12 cellular contexts compared by ENCODE assay signal in genomic region chr7:106486331-106486730, GRCh38.
DNase-seq lines count a peak whose midpoint lies in the region; ATAC-seq and TF ChIP-seq lines count a peak whose summit lies in the region.
"Had no signal": no experiment of that assay in that cellular context is flagged by ENCODE, and none has a peak within 500 bp of the region (broad histone marks: within the 10 kb centered on the region; RNA-seq: fewer than 3 reads in every experiment).

No MANE protein-coding gene starts in this region.

- TF ChIP-seq CTCF in AG09309 (IDR thresholded peaks at IDR 0.05; ENCODE audit: control insufficient read depth, insufficient read depth, low read depth, low read length, missing control alignments) (no peak), epithelial cell of proximal tubule (conservative IDR thresholded peaks at IDR 0.05; ENCODE audit: low read depth, low read length) (no peak), nephron (IDR thresholded peaks at IDR 0.05; ENCODE audit: unreplicated experiment in 3 of 3) (no peak)

- H3K27ac Mint-ChIP-seq in nephron = peak overlapping the region in 2 of 3 experiments; percentile 30 to 60
- no peak overlapping the region for H3K27ac Mint-ChIP-seq in activated CD4-positive, alpha-beta T cell treated with anti-CD3 and anti-CD28 coated beads, Interleukin-2, amount 10 ng/mL, durations not matched to agents 24 days and 14 days

- H3K4me3 Mint-ChIP-seq in nephron = no peak overlapping the region
- no peak overlapping the region for H3K4me3 Mint-ChIP-seq in activated CD4-positive, alpha-beta T cell treated with anti-CD3 and anti-CD28 coated beads, Interleukin-2, amount 10 ng/mL, durations not matched to agents 24 days and 14 days

- no peaks in the 10 kb centered on the region for H3K36me3 Mint-ChIP-seq in nephron (ENCODE audit: low read depth)
- no peaks in the 10 kb centered on the region for H3K36me3 Mint-ChIP-seq in activated CD4-positive, alpha-beta T cell treated with anti-CD3 and anti-CD28 coated beads, Interleukin-2, amount 10 ng/mL, durations not matched to agents 24 days and 14 days (ENCODE audit: low read depth)

- H3K4me3 ChIP-seq in AG09309 (ENCODE audit: control insufficient read depth, low read depth, low read length) (no peak overlapping the region), epithelial cell of proximal tubule (ENCODE audit: low read depth, low read length) (no peak overlapping the region)
- H3K4me3 ChIP-seq: BLaER1 had no signal

- no peaks in the 10 kb centered on the region for H3K9me3 Mint-ChIP-seq in nephron
- peaks cover 9% of the 10 kb centered on the region for H3K9me3 Mint-ChIP-seq in activated CD4-positive, alpha-beta T cell treated with anti-CD3 and anti-CD28 coated beads, Interleukin-2, amount 10 ng/mL, durations not matched to agents 24 days and 14 days

- intact Hi-C loops in activated CD4-positive, alpha-beta T cell treated with anti-CD3 and anti-CD28 coated beads, Interleukin-2, amount 10 ng/mL, durations not matched to agents 24 days and 14 days (cut with micrococcal nuclease) = loop anchor here (5.0 kb wide), 1 partner anchor 251 kb away; no protein-coding TSS in a partner anchor

- H3K27me3 Mint-ChIP-seq in nephron (ENCODE audit: low read depth) = peaks cover 5% of the 10 kb centered on the region
- no peaks in the 10 kb centered on the region for H3K27me3 Mint-ChIP-seq in activated CD4-positive, alpha-beta T cell treated with anti-CD3 and anti-CD28 coated beads, Interleukin-2, amount 10 ng/mL, durations not matched to agents 24 days and 14 days

- peaks cover 19% of the 10 kb centered on the region for H3K4me1 Mint-ChIP-seq in nephron
- H3K4me1 Mint-ChIP-seq in activated CD4-positive, alpha-beta T cell treated with anti-CD3 and anti-CD28 coated beads, Interleukin-2, amount 10 ng/mL, durations not matched to agents 24 days and 14 days = peaks cover 34% of the 10 kb centered on the region

- peak; percentile 61 for DNase-seq in AG09309 (ENCODE audit: low read depth)
- peak; percentile 24 for DNase-seq in NCI-H226
- DNase-seq in epithelial cell of proximal tubule (ENCODE audit: low read depth) = peak; percentile 99
- DNase-seq in activated CD4-positive, alpha-beta T cell treated with anti-CD3 and anti-CD28 coated beads, Interleukin-2, amount 10 ng/mL, durations not matched to agents 24 days and 14 days = no peak
- DNase-seq in GDM1 (lab: John Stamatoyannopoulos, UW) = no peak
- no peak for DNase-seq in DMS153 (lab: John Stamatoyannopoulos, UW)
- DNase-seq: activated CD4-positive, alpha-beta T cell treated with anti-CD3 and anti-CD28 coated beads, Interleukin-2, amount 50 U/mL, for 4 hours; MV-4-11; NCI-H774 had no signal

- ATAC-seq in HG02970 (IDR thresholded peaks at IDR 0.05; ENCODE audit: low FRiP score, unreplicated experiment) = no peak

Comparison
In these comparisons a context has a peak if more than half of its experiments do, and no peak if none do; other contexts are left out.
1. DNase-seq: peak in AG09309 (single experiment), NCI-H226 (single experiment) and epithelial cell of proximal tubule (single experiment); none in activated CD4-positive, alpha-beta T cell treated with anti-CD3 and anti-CD28 coated beads, Interleukin-2, amount 10 ng/mL, durations not matched to agents 24 days and 14 days (single experiment), GDM1 (single experiment) and DMS153 (single experiment).